ENCODE assay signal across 8 cellular contexts in genomic region chr6:36196880-36197548, GRCh38. TPM values are rescaled to one million over a fixed set of nuclear protein-coding genes. Genes with fewer than 3 reads are reported as not detected.
DNase-seq lines count a peak whose midpoint lies in the region; TF ChIP-seq lines count a peak whose summit lies in the region.

No MANE protein-coding gene starts in this region.

- H3K27ac Mint-ChIP-seq in HFFc6, result peak overlapping the region; percentile 90
- peak overlapping the region; percentile 93 for H3K27ac Mint-ChIP-seq in activated naive CD4-positive, alpha-beta T cell treated with anti-CD3 and anti-CD28 coated beads, Interleukin-2, amount 10 ng/mL, durations not matched to agents 7 days and 5 days

- H3K27me3 Mint-ChIP-seq in HFFc6 (ENCODE audit: insufficient read depth), result no peaks in the 10 kb centered on the region
- peaks cover 4% of the 10 kb centered on the region for H3K27me3 Mint-ChIP-seq in activated naive CD4-positive, alpha-beta T cell treated with anti-CD3 and anti-CD28 coated beads, Interleukin-2, amount 10 ng/mL, durations not matched to agents 7 days and 5 days

- no peak for TF ChIP-seq CTCF in HFFc6 (IDR thresholded peaks at IDR 0.05)

- in situ Hi-C loops in SK-MEL-5 (cut with HindIII; ENCODE audit: low pct_unique_long_range_greater_than_20kb, low sequenced_read_pairs), result no loop called here

- peaks cover 24% of the 10 kb centered on the region for H3K36me3 Mint-ChIP-seq in HFFc6 (ENCODE audit: low read depth)
- peaks cover 31% of the 10 kb centered on the region for H3K36me3 Mint-ChIP-seq in activated naive CD4-positive, alpha-beta T cell treated with anti-CD3 and anti-CD28 coated beads, Interleukin-2, amount 10 ng/mL, durations not matched to agents 7 days and 5 days

- peak overlapping the region; percentile 94 for H3K4me3 Mint-ChIP-seq in HFFc6
- peak overlapping the region; percentile 87 for H3K4me3 Mint-ChIP-seq in activated naive CD4-positive, alpha-beta T cell treated with anti-CD3 and anti-CD28 coated beads, Interleukin-2, amount 10 ng/mL, durations not matched to agents 7 days and 5 days

- no peaks in the 10 kb centered on the region for H3K9me3 Mint-ChIP-seq in HFFc6
- H3K9me3 Mint-ChIP-seq in activated naive CD4-positive, alpha-beta T cell treated with anti-CD3 and anti-CD28 coated beads, Interleukin-2, amount 10 ng/mL, durations not matched to agents 7 days and 5 days, result peaks cover 3% of the 10 kb centered on the region

- DNase-seq in GM04504 (ENCODE audit: low read depth), result peak; percentile 94
- peak; percentile 96 for DNase-seq in HFFc6
- DNase-seq in NAMALWA (ENCODE audit: low spot score), result peak; percentile 98
- DNase-seq in SK-MEL-5 (ENCODE audit: low read depth, low spot score), result peak; percentile 93
- peak; percentile 100 for DNase-seq in activated naive CD4-positive, alpha-beta T cell treated with anti-CD3 and anti-CD28 coated beads, Interleukin-2, amount 10 ng/mL, durations not matched to agents 7 days and 5 days
- DNase-seq in germinal center (ENCODE audit: low spot score), result peak; percentile 100
- DNase-seq in non-pigmented ciliary epithelial cell (ENCODE audit: low read depth), result peak; percentile 81
- DNase-seq in superior temporal gyrus (ENCODE audit: extremely low spot score), result peak; percentile 98

- CTCF ChIA-PET in activated naive CD4-positive, alpha-beta T cell treated with anti-CD3 and anti-CD28 coated beads, Interleukin-2, amount 10 ng/mL, durations not matched to agents 7 days and 5 days (lab: Charles Lee), result no interaction called here

- peaks cover 27% of the 10 kb centered on the region for H3K4me1 Mint-ChIP-seq in HFFc6 (ENCODE audit: low read depth)
- H3K4me1 Mint-ChIP-seq in activated naive CD4-positive, alpha-beta T cell treated with anti-CD3 and anti-CD28 coated beads, Interleukin-2, amount 10 ng/mL, durations not matched to agents 7 days and 5 days, result peaks cover 41% of the 10 kb centered on the region

RNA-seq across cellular contexts. Expression of gene BRPF3, which starts 0.5 kb away (rescaled TPM):
- total RNA-seq in HFFc6 (2021; fragmentation: NEBNext Ultra II Directional; extraction: Animal tissue kit (Norgen Biotek cat#: 25700)), result 10 to 100 TPM; 26.5 to 32.4 (median 28.9) TPM
- total RNA-seq in SK-MEL-5 (2014; rRNA removed; shearing (Covaris generic)), result 5.3 and 6.0 TPM in 2 replicates
- 15.0 and 20.5 TPM in 2 replicates for polyA plus RNA-seq in SK-MEL-5 (2015; cell fraction: cytosol; rRNA removed)
- polyA plus RNA-seq in SK-MEL-5 (2015; cell fraction: nucleus; rRNA removed), result 12.8 and 14.1 TPM in 2 replicates

Comparison
In these comparisons a context has a peak if more than half of its experiments do, and no peak if none do; other contexts are left out.
1. Peak in every context shown above with its lines: DNase-seq.